ENCODE assay signal across 10 cellular contexts in the genomic region with DNA sequence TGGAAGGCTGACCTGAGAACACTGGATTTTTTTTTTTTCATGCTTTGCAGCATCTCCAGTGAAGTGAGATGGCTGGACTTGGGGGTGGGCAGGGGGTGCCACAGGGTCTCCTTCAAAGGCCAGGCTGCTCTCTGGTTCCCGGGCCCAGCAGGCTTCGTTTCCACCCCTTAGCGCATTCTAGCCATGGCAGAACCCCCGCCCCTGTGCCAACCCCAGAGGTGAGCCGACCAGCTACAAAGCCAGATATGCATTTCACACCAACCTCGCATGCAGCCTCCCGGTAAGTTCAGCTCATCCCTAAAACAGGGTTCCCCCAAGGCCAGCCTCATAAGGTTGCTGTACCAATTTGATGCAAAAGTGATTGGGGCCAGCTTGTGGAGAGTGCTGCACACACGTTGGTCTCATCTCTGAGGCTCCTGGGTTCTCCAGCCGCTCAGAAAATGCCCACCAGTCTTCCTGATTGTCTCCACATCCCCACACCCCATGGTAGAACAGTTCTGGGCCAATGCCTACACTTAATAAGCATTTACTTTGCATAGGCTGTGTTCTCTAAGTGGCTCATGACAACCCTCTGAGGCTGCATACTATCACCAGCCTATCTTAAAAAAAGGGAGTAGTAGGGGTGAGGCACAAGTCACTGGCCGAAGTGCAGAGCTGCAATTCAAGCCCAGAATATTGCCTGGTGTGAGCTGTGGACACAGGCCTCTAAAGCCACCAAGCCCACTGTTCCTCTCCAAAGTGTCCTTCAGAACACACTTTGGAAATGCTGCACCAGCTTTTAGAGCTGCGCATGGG. TPM values are rescaled to one million over a fixed set of nuclear protein-coding genes. Genes with fewer than 3 reads are reported as not detected.
A peak's percentile ranks its signal among the peaks of the same experiment; 100 is the strongest.
DNase-seq lines count a peak whose midpoint lies in the region; ATAC-seq and TF ChIP-seq lines count a peak whose summit lies in the region.
"Had no signal": no experiment of that assay in that cellular context is flagged by ENCODE, and none has a peak within 500 bp of the region (broad histone marks: within the 10 kb centered on the region; RNA-seq: fewer than 3 reads in every experiment).

No MANE protein-coding gene starts in this region.

- H3K27ac Mint-ChIP-seq in activated naive CD8-positive, alpha-beta T cell treated with anti-CD3 and anti-CD28 coated beads, Interleukin-2, amount 10 ng/mL, durations not matched to agents 7 days and 5 days: no peak overlapping the region
- H3K27ac Mint-ChIP-seq in activated naive CD8-positive, alpha-beta T cell treated with anti-CD3 and anti-CD28 coated beads for 36 hours: no peak overlapping the region
- no peak overlapping the region for H3K27ac Mint-ChIP-seq in T-cell

- no peaks in the 10 kb centered on the region for H3K9me3 Mint-ChIP-seq in activated naive CD8-positive, alpha-beta T cell treated with anti-CD3 and anti-CD28 coated beads, Interleukin-2, amount 10 ng/mL, durations not matched to agents 7 days and 5 days
- no peaks in the 10 kb centered on the region for H3K9me3 Mint-ChIP-seq in activated naive CD8-positive, alpha-beta T cell treated with anti-CD3 and anti-CD28 coated beads for 36 hours
- H3K9me3 Mint-ChIP-seq in T-cell: no peaks in the 10 kb centered on the region

- WGBS in thyroid gland, 2 donors: 85 to 86% methylated on average over 11 of the region's 11 CpGs

- H3K4me3 Mint-ChIP-seq in activated naive CD8-positive, alpha-beta T cell treated with anti-CD3 and anti-CD28 coated beads, Interleukin-2, amount 10 ng/mL, durations not matched to agents 7 days and 5 days: peak overlapping the region; percentile 23
- H3K4me3 Mint-ChIP-seq in activated naive CD8-positive, alpha-beta T cell treated with anti-CD3 and anti-CD28 coated beads for 36 hours: no peak overlapping the region
- peak overlapping the region in 2 of 3 donors; percentile 9 to 73 for H3K4me3 Mint-ChIP-seq in T-cell

- DNase-seq in activated naive CD8-positive, alpha-beta T cell treated with anti-CD3 and anti-CD28 coated beads, Interleukin-2, amount 10 ng/mL, durations not matched to agents 7 days and 5 days: no peak
- DNase-seq in activated naive CD8-positive, alpha-beta T cell treated with anti-CD3 and anti-CD28 coated beads for 36 hours: no peak
- DNase-seq in T-cell (no peak), left lobe of liver (ENCODE audit: low spot score) (no peak), thyroid gland (no peak), NCI-H187 (lab: John Stamatoyannopoulos, UW) (no peak)
- DNase-seq: T1000 had no signal

- no peak for TF ChIP-seq CTCF in thyroid gland (IDR thresholded peaks at IDR 0.05)

- intact Hi-C loops in thyroid gland (cut with DNase I): no loop called here

- H3K9me3 ChIP-seq in thyroid gland: no peaks in the 10 kb centered on the region

- peaks cover 73 to 97% of the 10 kb centered on the region in 2 donors for H3K4me1 ChIP-seq in thyroid gland

- peak overlapping the region in 2 of 3 donors; percentile 55 to 69 for H3K27ac ChIP-seq in thyroid gland

- TF ChIP-seq POLR2A in thyroid gland (IDR thresholded peaks at IDR 0.05): no peak

- peaks cover 86% of the 10 kb centered on the region for H3K4me1 Mint-ChIP-seq in activated naive CD8-positive, alpha-beta T cell treated with anti-CD3 and anti-CD28 coated beads, Interleukin-2, amount 10 ng/mL, durations not matched to agents 7 days and 5 days
- peaks cover 81% of the 10 kb centered on the region for H3K4me1 Mint-ChIP-seq in activated naive CD8-positive, alpha-beta T cell treated with anti-CD3 and anti-CD28 coated beads for 36 hours
- peaks cover 95 to 98% (median 98%) of the 10 kb centered on the region in 3 donors for H3K4me1 Mint-ChIP-seq in T-cell

- POLR2A ChIA-PET in activated naive CD8-positive, alpha-beta T cell treated with anti-CD3 and anti-CD28 coated beads, Interleukin-2, amount 10 ng/mL, durations not matched to agents 7 days and 5 days (lab: Charles Lee): interaction anchor here (1.4 to 3.3 kb wide), 3 partner anchors 14 to 24 kb away, joined by 5 to 15 read pairs (median 6); no protein-coding TSS in a partner anchor
- POLR2A ChIA-PET in T-cell (lab: Charles Lee): interaction anchor here (0.5 to 1.2 kb wide), 2 partner anchors 27 to 114 kb away, joined by 5 to 8 read pairs; no protein-coding TSS in a partner anchor

- no peaks in the 10 kb centered on the region for H3K27me3 ChIP-seq in thyroid gland

- no peak overlapping the region for H3K4me3 ChIP-seq in thyroid gland (replicated peaks in 1 of 3)

- no peaks in the 10 kb centered on the region for H3K27me3 Mint-ChIP-seq in activated naive CD8-positive, alpha-beta T cell treated with anti-CD3 and anti-CD28 coated beads, Interleukin-2, amount 10 ng/mL, durations not matched to agents 7 days and 5 days
- no peaks in the 10 kb centered on the region for H3K27me3 Mint-ChIP-seq in activated naive CD8-positive, alpha-beta T cell treated with anti-CD3 and anti-CD28 coated beads for 36 hours
- H3K27me3 Mint-ChIP-seq in T-cell: no peaks in the 10 kb centered on the region

- CTCF ChIA-PET in T-cell (lab: Charles Lee): no interaction called here

- peaks cover 32% of the 10 kb centered on the region for H3K36me3 Mint-ChIP-seq in activated naive CD8-positive, alpha-beta T cell treated with anti-CD3 and anti-CD28 coated beads, Interleukin-2, amount 10 ng/mL, durations not matched to agents 7 days and 5 days
- peaks cover 28% of the 10 kb centered on the region for H3K36me3 Mint-ChIP-seq in activated naive CD8-positive, alpha-beta T cell treated with anti-CD3 and anti-CD28 coated beads for 36 hours
- peaks cover 17% of the 10 kb centered on the region for H3K36me3 Mint-ChIP-seq in T-cell

- no peak for ATAC-seq in activated naive CD8-positive, alpha-beta T cell treated with anti-CD3 and anti-CD28 coated beads, Interleukin-2, amount 10 ng/mL, durations not matched to agents 7 days and 5 days (ENCODE audit: low read depth)
- no peak for ATAC-seq in T-cell (replicated peaks in 1 of 4)
- peak; percentile 3 for ATAC-seq in left lobe of liver
- ATAC-seq in GM21723 (IDR thresholded peaks at IDR 0.05; ENCODE audit: unreplicated experiment): no peak
- ATAC-seq in HG03045 (IDR thresholded peaks at IDR 0.05; ENCODE audit: unreplicated experiment): no peak
- ATAC-seq: HCT116 had no signal

- H3K36me3 ChIP-seq in thyroid gland: no peaks in the 10 kb centered on the region

RNA-seq across cellular contexts. Expression of a gene that starts 23.3 kb away (rescaled TPM):
- total RNA-seq in activated naive CD8-positive, alpha-beta T cell treated with anti-CD3 and anti-CD28 coated beads, Interleukin-2, amount 10 ng/mL, durations not matched to agents 7 days and 5 days: 10 to 100 TPM; 26.8 to 30.1 TPM
- 1 to 10 TPM; 9.0 to 9.4 TPM for total RNA-seq in activated naive CD8-positive, alpha-beta T cell treated with anti-CD3 and anti-CD28 coated beads for 36 hours
- total RNA-seq in T-cell (100 to 1,000 TPM in 1 of 5 donors, 10 to 100 TPM in 4; 28.5 to 138 (median 57.7) TPM), left lobe of liver (12.4 TPM), thyroid gland (10 to 100 TPM; 40.1 to 69.3 (median 59.2) TPM)
